Comparison of ENCODE assay signal across 1 cellular context in genomic region chr2:218230882-218231281, GRCh38.
TF ChIP-seq lines count a peak whose summit lies in the region.

No MANE protein-coding gene starts in this region.

TF ChIP-seq in HepG2, 621 proteins besides CTCF, POLR2A, EP300 and RAD21 (continued from another document):
- TF ChIP-seq YY1 (IDR thresholded peaks at IDR 0.05; ENCODE audit: insufficient read depth, insufficient replicate concordance, low read depth, low read length), result peak; percentile 52
- no peak for TF ChIP-seq ZNF780A (CRISPR knock-in tag; IDR thresholded peaks at IDR 0.05)
- no peak for TF ChIP-seq RELA (CRISPR knock-in tag; IDR thresholded peaks at IDR 0.05)
- TF ChIP-seq, protein P1, sequence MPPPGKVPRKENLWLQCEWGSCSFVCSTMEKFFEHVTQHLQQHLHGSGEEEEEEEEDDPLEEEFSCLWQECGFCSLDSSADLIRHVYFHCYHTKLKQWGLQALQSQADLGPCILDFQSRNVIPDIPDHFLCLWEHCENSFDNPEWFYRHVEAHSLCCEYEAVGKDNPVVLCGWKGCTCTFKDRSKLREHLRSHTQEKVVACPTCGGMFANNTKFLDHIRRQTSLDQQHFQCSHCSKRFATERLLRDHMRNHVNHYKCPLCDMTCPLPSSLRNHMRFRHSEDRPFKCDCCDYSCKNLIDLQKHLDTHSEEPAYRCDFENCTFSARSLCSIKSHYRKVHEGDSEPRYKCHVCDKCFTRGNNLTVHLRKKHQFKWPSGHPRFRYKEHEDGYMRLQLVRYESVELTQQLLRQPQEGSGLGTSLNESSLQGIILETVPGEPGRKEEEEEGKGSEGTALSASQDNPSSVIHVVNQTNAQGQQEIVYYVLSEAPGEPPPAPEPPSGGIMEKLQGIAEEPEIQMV (CRISPR knock-in tag; IDR thresholded peaks at IDR 0.05; ENCODE audit: low read depth), result no peak
- peak; percentile 60; the same call in 1 of the 2 replicates for TF ChIP-seq SP5 (CRISPR knock-in tag; IDR thresholded peaks at IDR 0.05; ENCODE audit: borderline replicate concordance, low read depth)
- TF ChIP-seq HNF1A (IDR thresholded peaks at IDR 0.05; ENCODE audit: low read depth), result peak; percentile 61; the same call in 1 of the 2 replicates
- 0 out of 2 replicates have a peak, but pooled peaks have one; percentile 25 for TF ChIP-seq HNF1A (CRISPR knock-in tag; IDR thresholded peaks at IDR 0.05; ENCODE audit: borderline replicate concordance)
- 0 out of 2 replicates have a peak, but pooled peaks have one; percentile 10 for TF ChIP-seq CEBPG (CRISPR knock-in tag; IDR thresholded peaks at IDR 0.05)
- TF ChIP-seq, protein P2, sequence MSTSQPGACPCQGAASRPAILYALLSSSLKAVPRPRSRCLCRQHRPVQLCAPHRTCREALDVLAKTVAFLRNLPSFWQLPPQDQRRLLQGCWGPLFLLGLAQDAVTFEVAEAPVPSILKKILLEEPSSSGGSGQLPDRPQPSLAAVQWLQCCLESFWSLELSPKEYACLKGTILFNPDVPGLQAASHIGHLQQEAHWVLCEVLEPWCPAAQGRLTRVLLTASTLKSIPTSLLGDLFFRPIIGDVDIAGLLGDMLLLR (CRISPR knock-in tag; IDR thresholded peaks at IDR 0.05), result no peak
- TF ChIP-seq ZFP37 (CRISPR knock-in tag; IDR thresholded peaks at IDR 0.05; ENCODE audit: borderline replicate concordance), result no peak
- TF ChIP-seq ARHGAP35 (CRISPR knock-in tag; IDR thresholded peaks at IDR 0.05; ENCODE audit: borderline replicate concordance), result no peak
- no peak for TF ChIP-seq ZNF501 (CRISPR knock-in tag; IDR thresholded peaks at IDR 0.05)
- TF ChIP-seq ZNF362 (CRISPR knock-in tag; IDR thresholded peaks at IDR 0.05; ENCODE audit: borderline replicate concordance), result no peak
